In the genomic region with DNA sequence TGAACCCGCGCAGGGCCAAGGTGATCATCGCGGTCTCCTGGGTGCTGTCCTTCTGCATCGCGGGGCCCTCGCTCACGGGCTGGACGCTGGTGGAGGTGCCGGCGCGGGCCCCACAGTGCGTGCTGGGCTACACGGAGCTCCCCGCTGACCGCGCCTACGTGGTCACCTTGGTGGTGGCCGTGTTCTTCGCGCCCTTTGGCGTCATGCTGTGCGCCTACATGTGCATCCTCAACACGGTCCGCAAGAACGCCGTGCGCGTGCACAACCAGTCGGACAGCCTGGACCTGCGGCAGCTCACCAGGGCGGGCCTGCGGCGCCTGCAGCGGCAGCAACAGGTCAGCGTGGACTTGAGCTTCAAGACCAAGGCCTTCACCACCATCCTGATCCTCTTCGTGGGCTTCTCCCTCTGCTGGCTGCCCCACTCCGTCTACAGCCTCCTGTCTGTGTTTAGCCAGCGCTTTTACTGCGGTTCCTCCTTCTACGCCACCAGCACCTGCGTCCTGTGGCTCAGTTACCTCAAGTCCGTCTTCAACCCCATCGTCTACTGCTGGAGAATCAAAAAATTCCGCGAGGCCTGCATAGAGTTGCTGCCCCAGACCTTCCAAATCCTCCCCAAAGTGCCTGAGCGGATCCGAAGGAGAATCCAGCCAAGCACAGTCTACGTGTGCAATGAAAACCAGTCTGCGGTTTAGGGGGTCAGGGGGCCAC, we compare ENCODE assay signal across 36 cellular contexts. TPM values are rescaled to one million over a fixed set of nuclear protein-coding genes. Genes with fewer than 3 reads are reported as not detected.
"Had no signal": no experiment of that assay in that cellular context is flagged by ENCODE, and none has a peak within 500 bp of the region (broad histone marks: within the 10 kb centered on the region; RNA-seq: fewer than 3 reads in every experiment).

No MANE protein-coding gene starts in this region.

- H3K9me3 Mint-ChIP-seq: activated CD4-positive, alpha-beta memory T cell treated with anti-CD3 and anti-CD28 coated beads for 36 hours; activated CD4-positive, alpha-beta T cell treated with anti-CD3 and anti-CD28 coated beads, Interleukin-2, amount 10 ng/mL, durations not matched to agents 24 days and 14 days; activated naive CD4-positive, alpha-beta T cell treated with anti-CD3 and anti-CD28 coated beads for 36 hours; activated naive CD4-positive, alpha-beta T cell treated with anti-CD3 and anti-CD28 coated beads, Interleukin-2, amount 50 U/mL, for 24 hours; activated naive CD8-positive, alpha-beta T cell treated with anti-CD3 and anti-CD28 coated beads for 36 hours; activated T-helper 1 cell treated with anti-CD3 and anti-CD28 coated beads, Interleukin-12 subunit alpha, Interleukin-12 subunit beta, Interleukin-2, Interleukin-4 antibody, amounts not matched to agents 30 ng/mL and 10 ng/mL and 1 ng/mL, durations not matched to agents 14 hours and 24 hours and 36 hours; activated T-helper 2 cell treated with anti-CD3 and anti-CD28 coated beads, Interferon-gamma antibody, Interleukin-2, Interleukin-4, amounts not matched to agents 10 μg/mL and 5 μg/mL and 100 μg/mL, durations not matched to agents 14 hours and 24 hours and 36 hours had no signal

- H3K36me3 ChIP-seq: ascending aorta, breast epithelium, cardiac muscle cell, colonic mucosa, esophagus squamous epithelium, gastroesophageal sphincter had no signal

- H3K27me3 ChIP-seq: ascending aorta, breast epithelium, cardiac muscle cell, colonic mucosa had no signal

- ATAC-seq: activated CD4-positive, alpha-beta T cell treated with anti-CD3 and anti-CD28 coated beads for 36 hours; activated CD8-positive, alpha-beta memory T cell treated with anti-CD3 and anti-CD28 coated beads, Interleukin-2, amount 10 ng/mL, durations not matched to agents 7 days and 5 days; activated CD8-positive, alpha-beta T cell treated with anti-CD3 and anti-CD28 coated beads, Interleukin-2, amount 10 ng/mL, durations not matched to agents 7 days and 5 days; gastroesophageal sphincter had no signal

- H3K4me1 ChIP-seq: ascending aorta, breast epithelium, colonic mucosa had no signal

- DNase-seq: activated CD4-positive, alpha-beta memory T cell treated with anti-CD3 and anti-CD28 coated beads for 36 hours; activated CD4-positive, alpha-beta T cell treated with anti-CD3 and anti-CD28 coated beads for 36 hours; activated CD4-positive, alpha-beta T cell treated with anti-CD3 and anti-CD28 coated beads, Interleukin-2, amount 10 ng/mL, durations not matched to agents 24 days and 14 days; activated CD4-positive, CD25-positive, alpha-beta regulatory T cell; activated CD4-positive, CD25-positive, alpha-beta regulatory T cell treated with anti-CD3 and anti-CD28 coated beads, Interleukin-2, amount 50 U/mL, for 72 hours; activated CD8-positive, alpha-beta memory T cell treated with anti-CD3 and anti-CD28 coated beads, Interleukin-2, amount 10 ng/mL, durations not matched to agents 7 days and 5 days; activated CD8-positive, alpha-beta memory T cell treated with anti-CD3 and anti-CD28 coated beads, Interleukin-2, amount 50 U/mL, for 4 hours; activated CD8-positive, alpha-beta T cell treated with anti-CD3 and anti-CD28 coated beads, Interleukin-2, amount 10 ng/mL, durations not matched to agents 7 days and 5 days; activated effector memory CD4-positive, alpha-beta T cell treated with anti-CD3 and anti-CD28 coated beads, Interleukin-2, amount 50 U/mL, for 16 hours; activated naive CD4-positive, alpha-beta T cell treated with anti-CD3 and anti-CD28 coated beads for 36 hours; activated naive CD8-positive, alpha-beta T cell treated with anti-CD3 and anti-CD28 coated beads for 36 hours; activated T-cell treated with anti-CD3 and anti-CD28 coated beads, Interleukin-2, amount 50 U/mL, for 1 hour; activated T-cell treated with anti-CD3 and anti-CD28 coated beads, Interleukin-2, amount 50 U/mL, for 48 hours; central memory CD4-positive, alpha-beta T cell; cerebellar nuclear complex; colonic mucosa; effector CD8-positive, alpha-beta T cell; esophagus squamous epithelium; foreskin melanocyte; T-helper 2 cell had no signal

- H3K27ac ChIP-seq: ascending aorta, breast epithelium, cardiac muscle cell, colonic mucosa, epithelial cell of prostate, esophagus squamous epithelium, gastroesophageal sphincter had no signal

- H3K27ac Mint-ChIP-seq: activated CD4-positive, alpha-beta memory T cell treated with anti-CD3 and anti-CD28 coated beads for 36 hours; activated CD4-positive, alpha-beta T cell treated with anti-CD3 and anti-CD28 coated beads for 36 hours; activated CD4-positive, alpha-beta T cell treated with anti-CD3 and anti-CD28 coated beads, Interleukin-2, amount 10 ng/mL, durations not matched to agents 24 days and 14 days; activated CD8-positive, alpha-beta memory T cell treated with anti-CD3 and anti-CD28 coated beads, Interleukin-2, amount 10 ng/mL, durations not matched to agents 7 days and 5 days; activated CD8-positive, alpha-beta T cell treated with anti-CD3 and anti-CD28 coated beads, Interleukin-2, amount 10 ng/mL, durations not matched to agents 7 days and 5 days; activated naive CD4-positive, alpha-beta T cell treated with anti-CD3 and anti-CD28 coated beads for 36 hours; activated naive CD4-positive, alpha-beta T cell treated with anti-CD3 and anti-CD28 coated beads, Interleukin-2, amount 50 U/mL, for 24 hours; activated naive CD8-positive, alpha-beta T cell treated with anti-CD3 and anti-CD28 coated beads for 36 hours; activated T-helper 1 cell treated with anti-CD3 and anti-CD28 coated beads, Interleukin-12 subunit alpha, Interleukin-12 subunit beta, Interleukin-2, Interleukin-4 antibody, amounts not matched to agents 30 ng/mL and 10 ng/mL and 1 ng/mL, durations not matched to agents 14 hours and 24 hours and 36 hours; activated T-helper 2 cell treated with anti-CD3 and anti-CD28 coated beads, Interferon-gamma antibody, Interleukin-2, Interleukin-4, amounts not matched to agents 10 μg/mL and 5 μg/mL and 100 μg/mL, durations not matched to agents 14 hours and 24 hours and 36 hours; brain had no signal

- H3K4me3 Mint-ChIP-seq: activated CD4-positive, alpha-beta memory T cell treated with anti-CD3 and anti-CD28 coated beads for 36 hours; activated CD4-positive, alpha-beta T cell treated with anti-CD3 and anti-CD28 coated beads for 36 hours; activated CD4-positive, alpha-beta T cell treated with anti-CD3 and anti-CD28 coated beads, Interleukin-2, amount 10 ng/mL, durations not matched to agents 24 days and 14 days; activated CD8-positive, alpha-beta memory T cell treated with anti-CD3 and anti-CD28 coated beads, Interleukin-2, amount 10 ng/mL, durations not matched to agents 7 days and 5 days; activated CD8-positive, alpha-beta T cell treated with anti-CD3 and anti-CD28 coated beads, Interleukin-2, amount 10 ng/mL, durations not matched to agents 7 days and 5 days; activated naive CD4-positive, alpha-beta T cell treated with anti-CD3 and anti-CD28 coated beads for 36 hours; activated naive CD4-positive, alpha-beta T cell treated with anti-CD3 and anti-CD28 coated beads, Interleukin-2, amount 50 U/mL, for 24 hours; activated naive CD8-positive, alpha-beta T cell treated with anti-CD3 and anti-CD28 coated beads for 36 hours; activated T-helper 1 cell treated with anti-CD3 and anti-CD28 coated beads, Interleukin-12 subunit alpha, Interleukin-12 subunit beta, Interleukin-2, Interleukin-4 antibody, amounts not matched to agents 30 ng/mL and 10 ng/mL and 1 ng/mL, durations not matched to agents 14 hours and 24 hours and 36 hours; brain had no signal

- H3K27me3 Mint-ChIP-seq: activated CD4-positive, alpha-beta memory T cell treated with anti-CD3 and anti-CD28 coated beads for 36 hours; activated CD4-positive, alpha-beta T cell treated with anti-CD3 and anti-CD28 coated beads for 36 hours; activated naive CD4-positive, alpha-beta T cell treated with anti-CD3 and anti-CD28 coated beads, Interleukin-2, amount 50 U/mL, for 24 hours had no signal

- H3K4me3 ChIP-seq: ascending aorta, breast epithelium, cardiac muscle cell, colonic mucosa, esophagus squamous epithelium, gastroesophageal sphincter had no signal

- H3K36me3 Mint-ChIP-seq: activated CD4-positive, alpha-beta memory T cell treated with anti-CD3 and anti-CD28 coated beads for 36 hours; activated CD8-positive, alpha-beta memory T cell treated with anti-CD3 and anti-CD28 coated beads, Interleukin-2, amount 10 ng/mL, durations not matched to agents 7 days and 5 days; activated naive CD8-positive, alpha-beta T cell treated with anti-CD3 and anti-CD28 coated beads for 36 hours; brain had no signal

- H3K4me1 Mint-ChIP-seq: activated CD4-positive, alpha-beta T cell treated with anti-CD3 and anti-CD28 coated beads for 36 hours; activated CD4-positive, alpha-beta T cell treated with anti-CD3 and anti-CD28 coated beads, Interleukin-2, amount 10 ng/mL, durations not matched to agents 24 days and 14 days had no signal

- H3K9me3 ChIP-seq: ascending aorta, breast epithelium, colonic mucosa, esophagus squamous epithelium, gastroesophageal sphincter had no signal

RNA-seq across cellular contexts. Expression of a gene that starts 0.9 kb away (rescaled TPM):
- total RNA-seq: activated CD4-positive, alpha-beta memory T cell treated with anti-CD3 and anti-CD28 coated beads for 36 hours; activated CD4-positive, alpha-beta T cell treated with anti-CD3 and anti-CD28 coated beads for 36 hours; activated CD4-positive, alpha-beta T cell treated with anti-CD3 and anti-CD28 coated beads, Interleukin-2, amount 10 ng/mL, durations not matched to agents 24 days and 14 days; activated CD8-positive, alpha-beta memory T cell treated with anti-CD3 and anti-CD28 coated beads for 36 hours; activated CD8-positive, alpha-beta memory T cell treated with anti-CD3 and anti-CD28 coated beads, Interleukin-2, amount 10 ng/mL, durations not matched to agents 7 days and 5 days; activated CD8-positive, alpha-beta T cell treated with anti-CD3 and anti-CD28 coated beads, Interleukin-2, amount 10 ng/mL, durations not matched to agents 7 days and 5 days; activated naive CD4-positive, alpha-beta T cell treated with anti-CD3 and anti-CD28 coated beads for 36 hours; activated naive CD8-positive, alpha-beta T cell treated with anti-CD3 and anti-CD28 coated beads for 36 hours; activated T-helper 1 cell treated with anti-CD3 and anti-CD28 coated beads, Interleukin-12 subunit alpha, Interleukin-12 subunit beta, Interleukin-2, Interleukin-4 antibody, amounts not matched to agents 30 ng/mL and 10 ng/mL and 1 ng/mL, durations not matched to agents 14 hours and 24 hours and 36 hours; activated T-helper 2 cell treated with anti-CD3 and anti-CD28 coated beads, Interferon-gamma antibody, Interleukin-2, Interleukin-4, amounts not matched to agents 10 μg/mL and 5 μg/mL and 100 μg/mL, durations not matched to agents 14 hours and 24 hours and 36 hours; ascending aorta; breast epithelium; cardiac muscle cell; colonic mucosa; dermis microvascular lymphatic vessel endothelial cell; endothelial cell of umbilical vein; esophagus squamous epithelium; fibroblast of lung; fibroblast of villous mesenchyme; gastroesophageal sphincter; T-helper 1 cell treated with Interleukin-12 subunit alpha and Interleukin-12 subunit beta and Interleukin-4 antibody, amounts not matched to agents 30 ng/mL and 1 ng/mL, for 36 hours had no signal
- polyA plus RNA-seq: cardiac muscle cell, endothelial cell of umbilical vein, esophagus, fibroblast of lung had no signal
